8 cellular contexts compared by ENCODE assay signal in genomic region chr2:101751875-101752619, GRCh38. TPM values are rescaled to one million over a fixed set of nuclear protein-coding genes. Genes with fewer than 3 reads are reported as not detected.
DNase-seq lines count a peak whose midpoint lies in the region; ATAC-seq and TF ChIP-seq lines count a peak whose summit lies in the region.

No MANE protein-coding gene starts in this region.

- no peaks in the 10 kb centered on the region for H3K9me3 Mint-ChIP-seq in Caco-2 (ENCODE audit: unreplicated experiment)

- no peaks in the 10 kb centered on the region for H3K9me2 ChIP-seq in MM.1S (replicated peaks; ENCODE audit: insufficient read depth, low read length)

- H3K36me3 Mint-ChIP-seq in Caco-2 (ENCODE audit: insufficient read depth, unreplicated experiment): peaks cover 42% of the 10 kb centered on the region

- no peak for TF ChIP-seq CTCF in Caco-2 (IDR thresholded peaks at IDR 0.05; ENCODE audit: insufficient read depth in 1 of 2, low read depth in 1 of 2, low read length in 1 of 2, severe bottlenecking in 1 of 2, unreplicated experiment in 1 of 2)
- TF ChIP-seq CTCF in MM.1S (IDR thresholded peaks at IDR 0.05; ENCODE audit: low read length): no peak

- H3K4me1 ChIP-seq in Caco-2 (peaks cover 69% of the 10 kb centered on the region), MM.1S (ENCODE audit: low read length) (peaks cover 15% of the 10 kb centered on the region), right cardiac atrium (ENCODE audit: control insufficient read depth, insufficient read depth, low read length) (peaks cover 15% of the 10 kb centered on the region)

- H3K4me2 ChIP-seq in MM.1S (ENCODE audit: low read depth, low read length): peak overlapping the region; percentile 3; the same call in 1 of the 2 replicates

- intact Hi-C loops in Caco-2 (cut with micrococcal nuclease; ENCODE audit: unreplicated experiment): loop anchor here (5.0 kb wide), 1 partner anchor 185 kb away; no protein-coding TSS in a partner anchor
- intact Hi-C loops in right cardiac atrium (cut with DNase I): loop anchor here in 1 of 4 donors (10.0 kb wide), 1 partner anchor 47 kb away; no protein-coding TSS in a partner anchor

- H3K4me3 ChIP-seq in Caco-2 (ENCODE audit: low read depth, low read length) (no peak overlapping the region), MM.1S (ENCODE audit: low read length) (no peak overlapping the region), right cardiac atrium (ENCODE audit: low read length) (no peak overlapping the region)

- 19% methylated on average over 3 of the region's 3 CpGs for WGBS in right cardiac atrium

- H3K27me3 Mint-ChIP-seq in Caco-2 (ENCODE audit: insufficient read depth, unreplicated experiment): no peaks in the 10 kb centered on the region

- H2AFZ ChIP-seq in MM.1S (ENCODE audit: low read length): no peak overlapping the region

- POLR2A ChIA-PET in Caco-2 (lab: Charles Lee): no interaction called here

- no peak overlapping the region for H3K9ac ChIP-seq in MM.1S (ENCODE audit: low read length)

- DNase-seq in Caco-2: no peak
- no peak for DNase-seq in MM.1S
- DNase-seq in right cardiac atrium: no peak
- no peak for DNase-seq in globus pallidus (ENCODE audit: low spot score)
- DNase-seq in 8988T: no peak
- no peak for DNase-seq in NCI-H2171 treated with DMSO at 0.1 percent for 48 hours (lab: John Stamatoyannopoulos, UW)
- DNase-seq in mucosa of gallbladder (ENCODE audit: low spot score): no peak

- H3K9me3 ChIP-seq in Caco-2 (no peaks in the 10 kb centered on the region), MM.1S (replicated peaks; ENCODE audit: insufficient read depth, low read length) (no peaks in the 10 kb centered on the region), right cardiac atrium (ENCODE audit: control insufficient read depth, low read length) (no peaks in the 10 kb centered on the region)

- H3K79me2 ChIP-seq in MM.1S (ENCODE audit: low read length): no peaks in the 10 kb centered on the region

- H3K4me1 Mint-ChIP-seq in Caco-2 (ENCODE audit: low read depth, unreplicated experiment): peaks cover 46% of the 10 kb centered on the region

- CTCF ChIA-PET in Caco-2 (lab: Charles Lee): interaction anchor here (1.3 kb wide), 2 partner anchors 52 to 55 kb away, joined by 3 read pairs; no protein-coding TSS in a partner anchor

- ATAC-seq in GM21576 (IDR thresholded peaks at IDR 0.05; ENCODE audit: unreplicated experiment) (peak; percentile 68), right cardiac atrium (peak; percentile 45)

- H3K27me3 ChIP-seq in Caco-2 (replicated peaks; ENCODE audit: control insufficient read depth, insufficient read depth, low read length) (no peaks in the 10 kb centered on the region), MM.1S (replicated peaks; ENCODE audit: insufficient read depth, low read length) (no peaks in the 10 kb centered on the region), right cardiac atrium (ENCODE audit: control insufficient read depth, insufficient read depth) (no peaks in the 10 kb centered on the region)

- no peak overlapping the region for H3K4me3 Mint-ChIP-seq in Caco-2 (ENCODE audit: unreplicated experiment)

- 0 out of 2 replicates have a peak, but pooled peaks cover 3% of the 10 kb centered on the region for H3F3A ChIP-seq in MM.1S (ENCODE audit: insufficient read depth, low read length)

- H3K36me3 ChIP-seq in Caco-2 (ENCODE audit: control insufficient read depth, insufficient read depth, low read length) (no peaks in the 10 kb centered on the region), MM.1S (replicated peaks; ENCODE audit: insufficient read depth, low read length) (no peaks in the 10 kb centered on the region)

- peak overlapping the region; percentile 46 for H3K27ac Mint-ChIP-seq in Caco-2 (ENCODE audit: unreplicated experiment)

- H3K27ac ChIP-seq in MM.1S (ENCODE audit: low read length) (peak overlapping the region; percentile 2; the same call in 1 of the 2 replicates), right cardiac atrium (ENCODE audit: low read length) (no peak overlapping the region)

- H4K20me1 ChIP-seq in MM.1S (ENCODE audit: insufficient read depth, low read length): no peaks in the 10 kb centered on the region

- BruUV-seq in Caco-2 (replicated peaks; lab: Mats Ljungman, UMichigan): no TSS peak

RNA-seq across cellular contexts. Expression of gene MAP4K4, which starts 54.5 kb away (rescaled TPM):
- total RNA-seq in Caco-2 (2022) (257 and 263 TPM in 2 replicates), right cardiac atrium (10 to 100 TPM; 56.4 to 64.5 (median 61.8) TPM), mucosa of gallbladder (50.9 TPM)
- polyA plus RNA-seq in right cardiac atrium: 30.8 TPM
